Comparison of ENCODE assay signal across 1 cellular context in genomic region chr19:33100894-33101644, GRCh38.
TF ChIP-seq lines count a peak whose summit lies in the region.

No MANE protein-coding gene starts in this region.

TF ChIP-seq in HepG2, 621 proteins besides CTCF, POLR2A, EP300 and RAD21 (continued from another document and continues in another):
- no peak for TF ChIP-seq NFAT5 (CRISPR knock-in tag; IDR thresholded peaks at IDR 0.05)
- 0 out of 2 replicates have a peak, but pooled peaks have one; percentile 52 for TF ChIP-seq JUNB (CRISPR knock-in tag; IDR thresholded peaks at IDR 0.05; ENCODE audit: borderline replicate concordance)
- 0 out of 2 replicates have a peak, but pooled peaks have one; percentile 15 for TF ChIP-seq KLF6 (CRISPR knock-in tag; IDR thresholded peaks at IDR 0.05)
- TF ChIP-seq, protein P1, sequence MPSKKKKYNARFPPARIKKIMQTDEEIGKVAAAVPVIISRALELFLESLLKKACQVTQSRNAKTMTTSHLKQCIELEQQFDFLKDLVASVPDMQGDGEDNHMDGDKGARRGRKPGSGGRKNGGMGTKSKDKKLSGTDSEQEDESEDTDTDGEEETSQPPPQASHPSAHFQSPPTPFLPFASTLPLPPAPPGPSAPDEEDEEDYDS (CRISPR knock-in tag; IDR thresholded peaks at IDR 0.05): peak; percentile 27; the same call in 1 of the 2 replicates
- 0 out of 2 replicates have a peak, but pooled peaks have one; percentile 62 for TF ChIP-seq SMYD3 (CRISPR knock-in tag; IDR thresholded peaks at IDR 0.05)
- TF ChIP-seq HBP1 (CRISPR knock-in tag; IDR thresholded peaks at IDR 0.05; ENCODE audit: low read depth): no peak
- TF ChIP-seq, protein P2, sequence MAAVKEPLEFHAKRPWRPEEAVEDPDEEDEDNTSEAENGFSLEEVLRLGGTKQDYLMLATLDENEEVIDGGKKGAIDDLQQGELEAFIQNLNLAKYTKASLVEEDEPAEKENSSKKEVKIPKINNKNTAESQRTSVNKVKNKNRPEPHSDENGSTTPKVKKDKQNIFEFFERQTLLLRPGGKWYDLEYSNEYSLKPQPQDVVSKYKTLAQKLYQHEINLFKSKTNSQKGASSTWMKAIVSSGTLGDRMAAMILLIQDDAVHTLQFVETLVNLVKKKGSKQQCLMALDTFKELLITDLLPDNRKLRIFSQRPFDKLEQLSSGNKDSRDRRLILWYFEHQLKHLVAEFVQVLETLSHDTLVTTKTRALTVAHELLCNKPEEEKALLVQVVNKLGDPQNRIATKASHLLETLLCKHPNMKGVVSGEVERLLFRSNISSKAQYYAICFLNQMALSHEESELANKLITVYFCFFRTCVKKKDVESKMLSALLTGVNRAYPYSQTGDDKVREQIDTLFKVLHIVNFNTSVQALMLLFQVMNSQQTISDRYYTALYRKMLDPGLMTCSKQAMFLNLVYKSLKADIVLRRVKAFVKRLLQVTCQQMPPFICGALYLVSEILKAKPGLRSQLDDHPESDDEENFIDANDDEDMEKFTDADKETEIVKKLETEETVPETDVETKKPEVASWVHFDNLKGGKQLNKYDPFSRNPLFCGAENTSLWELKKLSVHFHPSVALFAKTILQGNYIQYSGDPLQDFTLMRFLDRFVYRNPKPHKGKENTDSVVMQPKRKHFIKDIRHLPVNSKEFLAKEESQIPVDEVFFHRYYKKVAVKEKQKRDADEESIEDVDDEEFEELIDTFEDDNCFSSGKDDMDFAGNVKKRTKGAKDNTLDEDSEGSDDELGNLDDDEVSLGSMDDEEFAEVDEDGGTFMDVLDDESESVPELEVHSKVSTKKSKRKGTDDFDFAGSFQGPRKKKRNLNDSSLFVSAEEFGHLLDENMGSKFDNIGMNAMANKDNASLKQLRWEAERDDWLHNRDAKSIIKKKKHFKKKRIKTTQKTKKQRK (IDR thresholded peaks at IDR 0.05; ENCODE audit: low read length): no peak
- TF ChIP-seq, protein P3, sequence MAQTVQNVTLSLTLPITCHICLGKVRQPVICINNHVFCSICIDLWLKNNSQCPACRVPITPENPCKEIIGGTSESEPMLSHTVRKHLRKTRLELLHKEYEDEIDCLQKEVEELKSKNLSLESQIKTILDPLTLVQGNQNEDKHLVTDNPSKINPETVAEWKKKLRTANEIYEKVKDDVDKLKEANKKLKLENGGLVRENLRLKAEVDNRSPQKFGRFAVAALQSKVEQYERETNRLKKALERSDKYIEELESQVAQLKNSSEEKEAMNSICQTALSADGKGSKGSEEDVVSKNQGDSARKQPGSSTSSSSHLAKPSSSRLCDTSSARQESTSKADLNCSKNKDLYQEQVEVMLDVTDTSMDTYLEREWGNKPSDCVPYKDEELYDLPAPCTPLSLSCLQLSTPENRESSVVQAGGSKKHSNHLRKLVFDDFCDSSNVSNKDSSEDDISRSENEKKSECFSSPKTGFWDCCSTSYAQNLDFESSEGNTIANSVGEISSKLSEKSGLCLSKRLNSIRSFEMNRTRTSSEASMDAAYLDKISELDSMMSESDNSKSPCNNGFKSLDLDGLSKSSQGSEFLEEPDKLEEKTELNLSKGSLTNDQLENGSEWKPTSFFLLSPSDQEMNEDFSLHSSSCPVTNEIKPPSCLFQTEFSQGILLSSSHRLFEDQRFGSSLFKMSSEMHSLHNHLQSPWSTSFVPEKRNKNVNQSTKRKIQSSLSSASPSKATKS (CRISPR knock-in tag; IDR thresholded peaks at IDR 0.05): no peak
- no peak for TF ChIP-seq KMT2A (CRISPR knock-in tag; IDR thresholded peaks at IDR 0.05)
- no peak for TF ChIP-seq HNRNPH1 (optimal IDR thresholded peaks at IDR 0.05; ENCODE audit: low read depth, low read length)
- no peak for TF ChIP-seq ZNF383 (CRISPR knock-in tag; IDR thresholded peaks at IDR 0.05; ENCODE audit: borderline replicate concordance)
- TF ChIP-seq SOX6 (IDR thresholded peaks at IDR 0.05): no peak
- TF ChIP-seq SOX6 (CRISPR knock-in tag; IDR thresholded peaks at IDR 0.05): peak; percentile 89
- TF ChIP-seq YEATS2 (CRISPR knock-in tag; IDR thresholded peaks at IDR 0.05; ENCODE audit: borderline replicate concordance): no peak
- TF ChIP-seq POLR2AphosphoS2 (IDR thresholded peaks at IDR 0.05; ENCODE audit: low read depth, low read length): no peak
- TF ChIP-seq ZNF446 (CRISPR knock-in tag; IDR thresholded peaks at IDR 0.05): no peak
- TF ChIP-seq, protein P4, sequence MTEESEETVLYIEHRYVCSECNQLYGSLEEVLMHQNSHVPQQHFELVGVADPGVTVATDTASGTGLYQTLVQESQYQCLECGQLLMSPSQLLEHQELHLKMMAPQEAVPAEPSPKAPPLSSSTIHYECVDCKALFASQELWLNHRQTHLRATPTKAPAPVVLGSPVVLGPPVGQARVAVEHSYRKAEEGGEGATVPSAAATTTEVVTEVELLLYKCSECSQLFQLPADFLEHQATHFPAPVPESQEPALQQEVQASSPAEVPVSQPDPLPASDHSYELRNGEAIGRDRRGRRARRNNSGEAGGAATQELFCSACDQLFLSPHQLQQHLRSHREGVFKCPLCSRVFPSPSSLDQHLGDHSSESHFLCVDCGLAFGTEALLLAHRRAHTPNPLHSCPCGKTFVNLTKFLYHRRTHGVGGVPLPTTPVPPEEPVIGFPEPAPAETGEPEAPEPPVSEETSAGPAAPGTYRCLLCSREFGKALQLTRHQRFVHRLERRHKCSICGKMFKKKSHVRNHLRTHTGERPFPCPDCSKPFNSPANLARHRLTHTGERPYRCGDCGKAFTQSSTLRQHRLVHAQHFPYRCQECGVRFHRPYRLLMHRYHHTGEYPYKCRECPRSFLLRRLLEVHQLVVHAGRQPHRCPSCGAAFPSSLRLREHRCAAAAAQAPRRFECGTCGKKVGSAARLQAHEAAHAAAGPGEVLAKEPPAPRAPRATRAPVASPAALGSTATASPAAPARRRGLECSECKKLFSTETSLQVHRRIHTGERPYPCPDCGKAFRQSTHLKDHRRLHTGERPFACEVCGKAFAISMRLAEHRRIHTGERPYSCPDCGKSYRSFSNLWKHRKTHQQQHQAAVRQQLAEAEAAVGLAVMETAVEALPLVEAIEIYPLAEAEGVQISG (CRISPR knock-in tag; IDR thresholded peaks at IDR 0.05): 0 out of 2 replicates have a peak, but pooled peaks have one; percentile 49
- peak; percentile 16; the same call in 1 of the 2 replicates for TF ChIP-seq MED1 (CRISPR knock-in tag; IDR thresholded peaks at IDR 0.05)
- peak; percentile 42; the same call in 1 of the 2 replicates for TF ChIP-seq SNAPC2 (CRISPR knock-in tag; IDR thresholded peaks at IDR 0.05)
- no peak for TF ChIP-seq ZNF788 (CRISPR knock-in tag; IDR thresholded peaks at IDR 0.05; ENCODE audit: borderline replicate concordance)
- 0 out of 2 replicates have a peak, but pooled peaks have one; percentile 22 for TF ChIP-seq MIXL1 (CRISPR knock-in tag; IDR thresholded peaks at IDR 0.05)
- TF ChIP-seq ZBTB20 (CRISPR knock-in tag; IDR thresholded peaks at IDR 0.05; ENCODE audit: borderline replicate concordance, low read depth): peak; percentile 55; the same call in 1 of the 2 replicates
- TF ChIP-seq NCOR1 (IDR thresholded peaks at IDR 0.05; ENCODE audit: borderline replicate concordance, low read length): peak; percentile 80; the same call in 1 of the 2 replicates
- TF ChIP-seq GMEB1 (CRISPR knock-in tag; IDR thresholded peaks at IDR 0.05; ENCODE audit: borderline replicate concordance): 0 out of 2 replicates have a peak, but pooled peaks have one; percentile 18
- TF ChIP-seq IRF2 (CRISPR knock-in tag; IDR thresholded peaks at IDR 0.05): peak; percentile 45
- TF ChIP-seq ATF6 (CRISPR knock-in tag; conservative IDR thresholded peaks at IDR 0.05): no peak
- TF ChIP-seq, protein P5, sequence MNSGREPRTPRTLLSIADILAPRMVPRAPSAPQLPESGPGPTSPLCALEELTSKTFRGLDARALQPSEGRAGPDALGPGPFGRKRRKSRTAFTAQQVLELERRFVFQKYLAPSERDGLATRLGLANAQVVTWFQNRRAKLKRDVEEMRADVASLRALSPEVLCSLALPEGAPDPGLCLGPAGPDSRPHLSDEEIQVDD (CRISPR knock-in tag; IDR thresholded peaks at IDR 0.05; ENCODE audit: borderline replicate concordance): no peak
- no peak for TF ChIP-seq NFE2L2 (IDR thresholded peaks at IDR 0.05; ENCODE audit: low read length)
- TF ChIP-seq FOXA3 (CRISPR knock-in tag; IDR thresholded peaks at IDR 0.05): peak; percentile 79
- TF ChIP-seq HOMEZ (CRISPR knock-in tag; IDR thresholded peaks at IDR 0.05; ENCODE audit: low read depth): peak; percentile 29; the same call in 1 of the 2 replicates
- TF ChIP-seq CENPX (CRISPR knock-in tag; IDR thresholded peaks at IDR 0.05): no peak
- no peak for TF ChIP-seq GATAD1 (CRISPR knock-in tag; IDR thresholded peaks at IDR 0.05)
- TF ChIP-seq ZNF552 (CRISPR knock-in tag; IDR thresholded peaks at IDR 0.05; ENCODE audit: borderline replicate concordance): no peak
- peak; percentile 49 for TF ChIP-seq SKI (IDR thresholded peaks at IDR 0.05; ENCODE audit: partially characterized antibody)
- peak; percentile 88 for TF ChIP-seq TBX3 (IDR thresholded peaks at IDR 0.05; ENCODE audit: borderline replicate concordance)
- TF ChIP-seq ZNF274 (CRISPR knock-in tag; IDR thresholded peaks at IDR 0.05): no peak
- no peak for TF ChIP-seq FIP1L1 (IDR thresholded peaks at IDR 0.05; ENCODE audit: borderline replicate concordance, insufficient read depth, low read depth, low read length)
- no peak for TF ChIP-seq ZMYM4 (CRISPR knock-in tag; IDR thresholded peaks at IDR 0.05)
